ENCODE assay signal across 27 cellular contexts in the genomic region with DNA sequence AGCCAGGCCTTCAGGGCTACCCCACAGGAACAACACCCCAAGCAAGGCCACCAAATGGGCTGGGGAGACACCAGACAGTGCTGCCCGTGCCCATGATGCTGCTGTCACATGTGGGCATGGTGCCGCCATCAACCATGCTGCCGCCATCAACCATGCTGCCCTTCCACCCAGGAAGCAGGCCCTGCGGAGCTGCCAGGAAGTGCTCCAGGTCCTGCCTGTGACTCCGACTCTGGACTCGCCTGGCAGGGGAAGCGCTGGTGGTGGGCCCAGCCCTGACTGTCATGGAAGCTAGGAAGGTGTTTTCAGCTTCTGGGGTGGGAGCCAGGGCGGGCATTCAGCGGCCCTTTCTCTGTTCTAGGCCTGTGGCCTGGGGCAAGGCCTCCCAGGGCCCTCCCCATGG. TPM values are rescaled to one million over a fixed set of nuclear protein-coding genes. Genes with fewer than 3 reads are reported as not detected.
"Had no signal": no experiment of that assay in that cellular context is flagged by ENCODE, and none has a peak within 500 bp of the region (broad histone marks: within the 10 kb centered on the region; RNA-seq: fewer than 3 reads in every experiment).

No MANE protein-coding gene starts in this region.

- H3K36me3 ChIP-seq: neural progenitor cell, neutrophil, pancreas, right lobe of liver, sigmoid colon, stomach, thoracic aorta, thyroid gland, tibial nerve, upper lobe of left lung, vagina had no signal

- H3K4me1 Mint-ChIP-seq: naive B cell, nephron progenitor cell had no signal

- H3K36me3 Mint-ChIP-seq: naive B cell; naive thymus-derived CD8-positive, alpha-beta T cell; natural killer cell treated with Interleukin-12 subunit alpha and Interleukin-12 subunit beta and Interleukin-15 and Interleukin-18, amount 100 ng/mL, for 72 hours; neural progenitor cell; stimulated activated naive B cell treated with anti-CD40 and anti-IgM and Interleukin-4, amounts not matched to agents 10 μg/mL and 1 μg/mL and 100 μg/mL, for 72 hours had no signal

- H3K4me1 ChIP-seq: neural progenitor cell, pancreas, psoas muscle, right lobe of liver, upper lobe of left lung, vagina had no signal

- H3K9me3 ChIP-seq: neutrophil, pancreas, psoas muscle, right lobe of liver, sigmoid colon, stomach, thoracic aorta, thyroid gland, tibial nerve, upper lobe of left lung, vagina had no signal

- H3K27ac Mint-ChIP-seq: natural killer cell treated with Interleukin-12 subunit alpha and Interleukin-12 subunit beta and Interleukin-15 and Interleukin-18, amount 100 ng/mL, for 72 hours; nephron progenitor cell; neural progenitor cell; stimulated activated naive B cell treated with anti-CD40 and anti-IgM and Interleukin-4, amounts not matched to agents 10 μg/mL and 1 μg/mL and 100 μg/mL, for 72 hours; stimulated activated naive CD8-positive, alpha-beta T cell treated with anti-CD3 and anti-CD28 coated beads, Interleukin-15, Interleukin-2, amounts not matched to agents 100 ng/mL and 50 ng/mL, for 24 hours had no signal

- H3K4me3 Mint-ChIP-seq: naive B cell; naive thymus-derived CD8-positive, alpha-beta T cell; natural killer cell treated with Interleukin-12 subunit alpha and Interleukin-12 subunit beta and Interleukin-15 and Interleukin-18, amount 100 ng/mL, for 72 hours; nephron progenitor cell; neural progenitor cell; stimulated activated naive B cell treated with anti-CD40 and anti-IgM and Interleukin-4, amounts not matched to agents 10 μg/mL and 1 μg/mL and 100 μg/mL, for 72 hours; stimulated activated naive CD8-positive, alpha-beta T cell treated with anti-CD3 and anti-CD28 coated beads, Interleukin-15, Interleukin-2, amounts not matched to agents 100 ng/mL and 50 ng/mL, for 24 hours had no signal

- H3K9ac ChIP-seq: neural progenitor cell had no signal

- H3K4me2 ChIP-seq: neural progenitor cell had no signal

- H3K27ac ChIP-seq: neural progenitor cell, neutrophil, pancreas, psoas muscle, right lobe of liver, stomach, thoracic aorta, tibial nerve, upper lobe of left lung, vagina had no signal

- H3K4me3 ChIP-seq: neural progenitor cell, pancreas, psoas muscle, right lobe of liver, sigmoid colon, stomach, thoracic aorta, thyroid gland, tibial nerve, upper lobe of left lung, vagina had no signal

- H3K27me3 ChIP-seq: neural progenitor cell, neutrophil, pancreas, right lobe of liver, sigmoid colon, stomach, thyroid gland, tibial nerve, upper lobe of left lung, vagina had no signal

- H3K27me3 Mint-ChIP-seq: naive B cell; naive thymus-derived CD8-positive, alpha-beta T cell; stimulated activated naive B cell treated with anti-CD40 and anti-IgM and Interleukin-4, amounts not matched to agents 10 μg/mL and 1 μg/mL and 100 μg/mL, for 72 hours; stimulated activated naive CD8-positive, alpha-beta T cell treated with anti-CD3 and anti-CD28 coated beads, Interleukin-15, Interleukin-2, amounts not matched to agents 100 ng/mL and 50 ng/mL, for 24 hours had no signal

- DNase-seq: naive B cell; naive thymus-derived CD8-positive, alpha-beta T cell; nephron progenitor cell; nucleus accumbens; pancreas; psoas muscle; right cardiac atrium; right lobe of liver; sigmoid colon; small intestine; stimulated activated CD4-positive, alpha-beta T cell treated with anti-CD3 and anti-CD28 coated beads, Interleukin-1b, Interleukin-23, amount 100 ng/mL, for 48 hours; stimulated activated CD4-positive, alpha-beta T cell treated with anti-CD3 and anti-CD28 coated beads, Interleukin-4, amount 100 ng/mL, for 1 hour; stimulated activated CD4-positive, alpha-beta T cell treated with anti-CD3 and anti-CD28 coated beads, Interleukin-4, amount 100 ng/mL, for 4 hours; stimulated activated CD8-positive, alpha-beta memory T cell treated with anti-CD3 and anti-CD28 coated beads, Interleukin-4, amount 100 ng/mL, for 48 hours; stimulated activated naive B cell treated with anti-CD40 and anti-IgM and Interleukin-4, amounts not matched to agents 10 μg/mL and 1 μg/mL and 100 μg/mL, for 72 hours; stimulated activated naive CD4-positive, alpha-beta T cell treated with Interleukin-2 at 50 U/mL for 16 hours; stomach; thyroid gland; trophoblast cell; upper lobe of left lung had no signal

- ATAC-seq: naive thymus-derived CD8-positive, alpha-beta T cell; natural killer cell treated with Interleukin-12 subunit alpha and Interleukin-12 subunit beta and Interleukin-15 and Interleukin-18, amount 100 ng/mL, for 72 hours; pancreas; psoas muscle; right cardiac atrium; right lobe of liver; stimulated activated naive B cell treated with anti-CD40 and anti-IgM and Interleukin-4, amounts not matched to agents 10 μg/mL and 1 μg/mL and 100 μg/mL, for 72 hours had no signal

- H3K9me3 Mint-ChIP-seq: naive B cell; naive thymus-derived CD8-positive, alpha-beta T cell; natural killer cell treated with Interleukin-12 subunit alpha and Interleukin-12 subunit beta and Interleukin-15 and Interleukin-18, amount 100 ng/mL, for 72 hours; nephron progenitor cell; neural progenitor cell; stimulated activated naive B cell treated with anti-CD40 and anti-IgM and Interleukin-4, amounts not matched to agents 10 μg/mL and 1 μg/mL and 100 μg/mL, for 72 hours; stimulated activated naive CD8-positive, alpha-beta T cell treated with anti-CD3 and anti-CD28 coated beads, Interleukin-15, Interleukin-2, amounts not matched to agents 100 ng/mL and 50 ng/mL, for 24 hours had no signal

RNA-seq across cellular contexts. Expression of a gene that starts 8.8 kb away (rescaled TPM):
- total RNA-seq: naive thymus-derived CD8-positive, alpha-beta T cell; natural killer cell treated with Interleukin-12 subunit alpha and Interleukin-12 subunit beta and Interleukin-15 and Interleukin-18, amount 100 ng/mL, for 72 hours; psoas muscle had no signal
